In the genomic region with DNA sequence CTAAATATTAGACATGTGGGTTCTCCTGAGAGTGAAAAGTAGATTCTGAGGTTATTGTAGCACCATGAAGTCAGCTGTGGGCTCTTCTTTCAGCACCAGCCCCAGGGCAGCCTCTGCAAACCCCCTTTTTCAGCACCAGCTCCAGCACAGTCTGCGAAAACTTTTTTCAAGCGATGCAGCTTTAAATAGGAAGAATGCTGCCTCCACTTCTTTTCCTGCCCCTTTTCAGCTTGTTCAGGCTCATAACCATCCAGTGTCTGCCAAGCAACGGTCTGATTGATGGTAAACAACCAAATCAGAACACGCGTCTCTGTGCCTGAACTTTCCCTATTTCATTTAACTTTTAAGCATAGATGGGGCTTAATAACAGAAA, we compare ENCODE assay signal across 9 cellular contexts. TPM values are rescaled to one million over a fixed set of nuclear protein-coding genes. Genes with fewer than 3 reads are reported as not detected.
DNase-seq lines count a peak whose midpoint lies in the region; ATAC-seq and TF ChIP-seq lines count a peak whose summit lies in the region.
"Had no signal": no experiment of that assay in that cellular context is flagged by ENCODE, and none has a peak within 500 bp of the region (broad histone marks: within the 10 kb centered on the region; RNA-seq: fewer than 3 reads in every experiment).

A gene (minus strand): TSS at position 155 of the 373 bp plus-strand sequence. CDS start 157 bp downstream, outside the sequence.

- peaks cover 13% of the 10 kb centered on the region for H3K27me3 Mint-ChIP-seq in CD8-positive, alpha-beta T cell (ENCODE audit: low read depth)
- H3K27me3 Mint-ChIP-seq in neural crest cell (ENCODE audit: low read depth), result no peaks in the 10 kb centered on the region

- no peaks in the 10 kb centered on the region for H3K9me3 Mint-ChIP-seq in CD8-positive, alpha-beta T cell
- no peaks in the 10 kb centered on the region for H3K9me3 Mint-ChIP-seq in neural crest cell
- H3K9me3 Mint-ChIP-seq: dendritic cell treated with granulocyte-macrophage colony-stimulating factor and Interleukin-4, amounts not matched to agents 40 ng/mL and 50 ng/mL, for 4 days had no signal

- peak within 1 kb of the TSS; percentile 85 for H3K9ac ChIP-seq in SK-N-MC (ENCODE audit: insufficient read length)

- intact Hi-C loops in CD8-positive, alpha-beta T cell (cut with DNase I, micrococcal nuclease), result no loop called here

- no peaks in the 10 kb centered on the region for H3K27me3 ChIP-seq in CD8-positive, alpha-beta T cell (ENCODE audit: insufficient read depth, low read length)

- CTCF ChIA-PET in CD8-positive, alpha-beta T cell (lab: Charles Lee), result interaction anchor here (1.0 kb wide), 1 partner anchor 169 kb away, joined by 4 read pairs; no protein-coding TSS in a partner anchor

- H3K4me1 ChIP-seq in CD8-positive, alpha-beta T cell (ENCODE audit: insufficient read depth, low read length), result peaks cover 6% of the 10 kb centered on the region

- H3K36me3 ChIP-seq in CD8-positive, alpha-beta T cell (ENCODE audit: insufficient read depth, low read length), result no peaks in the 10 kb centered on the region
- H3K36me3 ChIP-seq in SK-N-MC (ENCODE audit: insufficient read depth, low read length), result 0 out of 2 replicates have a peak, but pooled peaks cover 3% of the 10 kb centered on the region

- no peaks in the 10 kb centered on the region for H3K36me3 Mint-ChIP-seq in CD8-positive, alpha-beta T cell
- peaks cover 3% of the 10 kb centered on the region for H3K36me3 Mint-ChIP-seq in neural crest cell (ENCODE audit: low read depth)

- H3K9me3 ChIP-seq in CD8-positive, alpha-beta T cell (ENCODE audit: low read length), result no peaks in the 10 kb centered on the region
- H3K9me3 ChIP-seq in SK-N-MC (ENCODE audit: low read depth, low read length), result no peaks in the 10 kb centered on the region; the same call in 1 of the 2 replicates

- POLR2A ChIA-PET in CD8-positive, alpha-beta T cell (lab: Charles Lee), result no interaction called here

- DNase-seq in CD8-positive, alpha-beta T cell, result no peak
- peak; percentile 71 for DNase-seq in SK-N-MC (ENCODE audit: low read depth, low spot score)
- peak; percentile 94 for DNase-seq in fibroblast of the aortic adventitia (ENCODE audit: low read depth)
- peak; percentile 18 for DNase-seq in neural crest cell (ENCODE audit: low read depth, low spot score)
- DNase-seq in HPDE6-E6E7 (ENCODE audit: extremely low spot score), result no peak
- no peak for DNase-seq in NCI-H1105 treated with DMSO at 0.1 percent for 48 hours (lab: John Stamatoyannopoulos, UW)
- no peak for DNase-seq in NK-92 (lab: John Stamatoyannopoulos, UW; ENCODE audit: unreplicated experiment)
- no peak for DNase-seq in stimulated activated CD4-positive, alpha-beta T cell treated with anti-CD3 and anti-CD28 coated beads, Interleukin-4, amount 100 ng/mL, for 24 hours

- H3K27ac ChIP-seq in CD8-positive, alpha-beta T cell (ENCODE audit: low read depth, low read length), result no peak within 1 kb of the TSS
- peak within 1 kb of the TSS; percentile 95 for H3K27ac ChIP-seq in SK-N-MC

- H3K4me1 Mint-ChIP-seq in CD8-positive, alpha-beta T cell (ENCODE audit: low read depth), result peaks cover 12% of the 10 kb centered on the region
- peaks cover 38% of the 10 kb centered on the region for H3K4me1 Mint-ChIP-seq in neural crest cell

- H3K27ac Mint-ChIP-seq in CD8-positive, alpha-beta T cell, result no peak within 1 kb of the TSS
- peak within 1 kb of the TSS; percentile 92 for H3K27ac Mint-ChIP-seq in neural crest cell (ENCODE audit: unreplicated experiment)
- H3K27ac Mint-ChIP-seq: dendritic cell treated with granulocyte-macrophage colony-stimulating factor and Interleukin-4, amounts not matched to agents 40 ng/mL and 50 ng/mL, for 4 days had no signal

- no peak for TF ChIP-seq CTCF in CD8-positive, alpha-beta T cell (IDR thresholded peaks at IDR 0.05)
- TF ChIP-seq CTCF in fibroblast of the aortic adventitia (IDR thresholded peaks at IDR 0.05; ENCODE audit: insufficient read depth, low read length), result no peak
- TF ChIP-seq CTCF in neural crest cell (conservative IDR thresholded peaks at IDR 0.05), result no peak

- peak within 1 kb of the TSS; percentile 4 for H3K4me3 Mint-ChIP-seq in CD8-positive, alpha-beta T cell
- peak within 1 kb of the TSS; percentile 92 for H3K4me3 Mint-ChIP-seq in neural crest cell
- H3K4me3 Mint-ChIP-seq: dendritic cell treated with granulocyte-macrophage colony-stimulating factor and Interleukin-4, amounts not matched to agents 40 ng/mL and 50 ng/mL, for 4 days had no signal

- no peak for ATAC-seq in CD8-positive, alpha-beta T cell

- no peak within 1 kb of the TSS for H3K4me3 ChIP-seq in CD8-positive, alpha-beta T cell (ENCODE audit: low read depth, low read length)
- peak within 1 kb of the TSS; percentile 86 for H3K4me3 ChIP-seq in SK-N-MC
- peak within 1 kb of the TSS; percentile 89 for H3K4me3 ChIP-seq in fibroblast of the aortic adventitia (ENCODE audit: low read depth, low read length)

RNA-seq across cellular contexts. Expression of the gene that starts here (rescaled TPM):
- total RNA-seq in CD8-positive, alpha-beta T cell, result under 1 TPM; 0.27 to 0.39 TPM
- total RNA-seq in fibroblast of the aortic adventitia (ENCODE audit: low replicate concordance) (133 and 671 TPM in 2 replicates), neural crest cell (62.6 and 68.7 TPM in 2 replicates)

Comparison
In these comparisons a context has a peak if more than half of its experiments do, and no peak if none do; other contexts are left out.
1. RNA of the gene that starts here (total RNA-seq): 133 to 671 TPM in fibroblast of the aortic adventitia and 62.6 to 68.7 TPM in neural crest cell; 0.27 to 0.39 TPM in CD8-positive, alpha-beta T cell; every median in the first group is over 10 times any median in the second.
2. DNase-seq: peak in SK-N-MC (single experiment), fibroblast of the aortic adventitia (single experiment) and neural crest cell (single experiment); none in CD8-positive, alpha-beta T cell (0 of 7), HPDE6-E6E7 (single experiment), NCI-H1105 treated with DMSO at 0.1 percent for 48 hours (single experiment), NK-92 (single experiment) and stimulated activated CD4-positive, alpha-beta T cell treated with anti-CD3 and anti-CD28 coated beads, Interleukin-4, amount 100 ng/mL, for 24 hours (single experiment).